In genomic region chr11:74288161-74288560, GRCh38 we compare ENCODE assay signal across 13 cellular contexts. TPM values are rescaled to one million over a fixed set of nuclear protein-coding genes. Genes with fewer than 3 reads are reported as not detected.
DNase-seq lines count a peak whose midpoint lies in the region; ATAC-seq and TF ChIP-seq lines count a peak whose summit lies in the region.
"Had no signal": no experiment of that assay in that cellular context is flagged by ENCODE, and none has a peak within 500 bp of the region (broad histone marks: within the 10 kb centered on the region; RNA-seq: fewer than 3 reads in every experiment).

No MANE protein-coding gene starts in this region.

- DNase-seq in Calu3 (peak; percentile 7), LNCaP clone FGC (ENCODE audit: low read depth) (peak; percentile 21), choroid plexus epithelial cell (ENCODE audit: low read depth) (peak; percentile 96), omental fat pad (ENCODE audit: low spot score) (no peak), NCI-H774 (lab: John Stamatoyannopoulos, UW) (no peak), colonic mucosa (no peak), germinal center (ENCODE audit: low spot score) (no peak), COLO668 (lab: John Stamatoyannopoulos, UW; ENCODE audit: unreplicated experiment) (no peak)
- DNase-seq: immature natural killer cell; NCI-H1694 treated with DMSO at 0.1 percent for 48 hours; stimulated activated CD4-positive, alpha-beta T cell treated with anti-CD3 and anti-CD28 coated beads, Interleukin-2, amount 100 ng/mL, for 48 hours had no signal

- no peak overlapping the region for H3K4me3 Mint-ChIP-seq in Calu3 (ENCODE audit: low read depth, unreplicated experiment)
- H3K4me3 Mint-ChIP-seq: activated naive CD8-positive, alpha-beta T cell; immature natural killer cell had no signal

- H3K9me3 ChIP-seq in colonic mucosa, result no peaks in the 10 kb centered on the region

- H3K4me3 ChIP-seq in LNCaP clone FGC (ENCODE audit: low read depth, low read length), result no peak overlapping the region
- H3K4me3 ChIP-seq in choroid plexus epithelial cell (ENCODE audit: low read depth, low read length), result no peak overlapping the region
- no peak overlapping the region for H3K4me3 ChIP-seq in colonic mucosa

- no peak overlapping the region for H3K27ac Mint-ChIP-seq in Calu3 (ENCODE audit: unreplicated experiment)
- H3K27ac Mint-ChIP-seq: activated naive CD8-positive, alpha-beta T cell; immature natural killer cell had no signal

- no peaks in the 10 kb centered on the region for H3K4me1 Mint-ChIP-seq in Calu3 (ENCODE audit: low read depth, unreplicated experiment)
- H3K4me1 Mint-ChIP-seq: immature natural killer cell had no signal

- H3K36me3 Mint-ChIP-seq in Calu3 (ENCODE audit: insufficient read depth, unreplicated experiment), result no peaks in the 10 kb centered on the region
- H3K36me3 Mint-ChIP-seq: activated naive CD8-positive, alpha-beta T cell; immature natural killer cell had no signal

- ATAC-seq in omental fat pad (ENCODE audit: low FRiP score), result peak; percentile 99

- no peaks in the 10 kb centered on the region for H3K9me3 Mint-ChIP-seq in Calu3 (ENCODE audit: low read depth, unreplicated experiment)

- intact Hi-C loops in Calu3 (cut with micrococcal nuclease; ENCODE audit: unreplicated experiment), result no loop called here
- intact Hi-C loops in colonic mucosa (cut with DNase I), result no loop called here

- no peaks in the 10 kb centered on the region for H3K4me1 ChIP-seq in colonic mucosa

- peaks cover 16% of the 10 kb centered on the region for H3K27me3 Mint-ChIP-seq in Calu3 (ENCODE audit: unreplicated experiment)
- H3K27me3 Mint-ChIP-seq: activated naive CD8-positive, alpha-beta T cell had no signal

- no peak for TF ChIP-seq CTCF in Calu3 (IDR thresholded peaks at IDR 0.05; ENCODE audit: unreplicated experiment)
- no peak for TF ChIP-seq CTCF in LNCaP clone FGC (IDR thresholded peaks at IDR 0.05; ENCODE audit: control insufficient read depth, extremely low read depth, insufficient read depth)
- no peak for TF ChIP-seq CTCF in choroid plexus epithelial cell (conservative IDR thresholded peaks at IDR 0.05; ENCODE audit: low read depth, low read length)
- TF ChIP-seq CTCF in omental fat pad (IDR thresholded peaks at IDR 0.05), result no peak
- no peak for TF ChIP-seq CTCF in colonic mucosa (IDR thresholded peaks at IDR 0.05)

- H3K9ac ChIP-seq in colonic mucosa (ENCODE audit: low read depth in 2 of 2, low read length in 2 of 2), result no peak overlapping the region

- no peaks in the 10 kb centered on the region for H3K27me3 ChIP-seq in colonic mucosa

- BruUV-seq in Calu3 (replicated peaks; lab: Mats Ljungman, UMichigan), result no TSS peak

- H3K27ac ChIP-seq in colonic mucosa, result no peak overlapping the region

- CTCF ChIA-PET in Calu3 (lab: Charles Lee), result no interaction called here

- no peaks in the 10 kb centered on the region for H3K36me3 ChIP-seq in colonic mucosa

RNA-seq across cellular contexts. Expression of gene P4HA3, which starts 23.3 kb away (rescaled TPM):
- total RNA-seq in Calu3 (2022) (not detected in 2 replicates), omental fat pad (1 to 10 TPM in 2 of 4 donors, under 1 TPM in 2; 0.50 to 4.4 (median 1.6) TPM), colonic mucosa (under 1 TPM; 0.12 to 0.85 TPM)
- total RNA-seq: T-helper 1 cell treated with Interleukin-12 subunit alpha and Interleukin-12 subunit beta and Interleukin-4 antibody, amounts not matched to agents 30 ng/mL and 1 ng/mL, for 36 hours had no signal

Comparison
In these comparisons a context has a peak if more than half of its experiments do, and no peak if none do; other contexts are left out.
1. DNase-seq: peak in Calu3 (single experiment), LNCaP clone FGC (single experiment) and choroid plexus epithelial cell (single experiment); none in omental fat pad (single experiment), NCI-H774 (single experiment), colonic mucosa (single experiment), germinal center (single experiment) and COLO668 (single experiment).